ENCODE assay signal across 3 cellular contexts in the genomic region with DNA sequence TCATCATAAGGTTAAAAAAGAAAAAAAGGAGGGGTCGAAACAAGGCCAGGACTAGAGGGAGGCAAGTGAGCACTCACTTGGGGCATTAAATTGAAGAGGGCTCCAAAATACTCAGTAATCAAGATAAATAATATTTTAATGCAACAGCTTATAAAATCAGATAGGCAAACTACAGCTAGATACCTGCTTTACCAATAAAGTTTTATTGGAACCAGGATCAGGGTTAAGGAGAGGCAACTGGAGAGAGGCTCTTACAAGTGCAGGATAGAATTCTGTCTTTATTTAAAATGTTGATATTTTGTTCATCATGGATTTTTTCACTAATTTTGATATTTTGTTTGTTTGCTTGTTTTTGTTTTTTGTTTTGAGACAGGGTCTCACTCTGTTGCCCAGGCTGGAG.
TF ChIP-seq lines count a peak whose summit lies in the region.

No MANE protein-coding gene starts in this region.

TF ChIP-seq in GM12878, 131 proteins besides CTCF, POLR2A, EP300 and RAD21:
- TF ChIP-seq, protein P1, sequence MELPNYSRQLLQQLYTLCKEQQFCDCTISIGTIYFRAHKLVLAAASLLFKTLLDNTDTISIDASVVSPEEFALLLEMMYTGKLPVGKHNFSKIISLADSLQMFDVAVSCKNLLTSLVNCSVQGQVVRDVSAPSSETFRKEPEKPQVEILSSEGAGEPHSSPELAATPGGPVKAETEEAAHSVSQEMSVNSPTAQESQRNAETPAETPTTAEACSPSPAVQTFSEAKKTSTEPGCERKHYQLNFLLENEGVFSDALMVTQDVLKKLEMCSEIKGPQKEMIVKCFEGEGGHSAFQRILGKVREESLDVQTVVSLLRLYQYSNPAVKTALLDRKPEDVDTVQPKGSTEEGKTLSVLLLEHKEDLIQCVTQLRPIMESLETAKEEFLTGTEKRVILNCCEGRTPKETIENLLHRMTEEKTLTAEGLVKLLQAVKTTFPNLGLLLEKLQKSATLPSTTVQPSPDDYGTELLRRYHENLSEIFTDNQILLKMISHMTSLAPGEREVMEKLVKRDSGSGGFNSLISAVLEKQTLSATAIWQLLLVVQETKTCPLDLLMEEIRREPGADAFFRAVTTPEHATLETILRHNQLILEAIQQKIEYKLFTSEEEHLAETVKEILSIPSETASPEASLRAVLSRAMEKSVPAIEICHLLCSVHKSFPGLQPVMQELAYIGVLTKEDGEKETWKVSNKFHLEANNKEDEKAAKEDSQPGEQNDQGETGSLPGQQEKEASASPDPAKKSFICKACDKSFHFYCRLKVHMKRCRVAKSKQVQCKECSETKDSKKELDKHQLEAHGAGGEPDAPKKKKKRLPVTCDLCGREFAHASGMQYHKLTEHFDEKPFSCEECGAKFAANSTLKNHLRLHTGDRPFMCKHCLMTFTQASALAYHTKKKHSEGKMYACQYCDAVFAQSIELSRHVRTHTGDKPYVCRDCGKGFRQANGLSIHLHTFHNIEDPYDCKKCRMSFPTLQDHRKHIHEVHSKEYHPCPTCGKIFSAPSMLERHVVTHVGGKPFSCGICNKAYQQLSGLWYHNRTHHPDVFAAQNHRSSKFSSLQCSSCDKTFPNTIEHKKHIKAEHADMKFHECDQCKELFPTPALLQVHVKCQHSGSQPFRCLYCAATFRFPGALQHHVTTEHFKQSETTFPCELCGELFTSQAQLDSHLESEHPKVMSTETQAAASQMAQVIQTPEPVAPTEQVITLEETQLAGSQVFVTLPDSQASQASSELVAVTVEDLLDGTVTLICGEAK (IDR thresholded peaks at IDR 0.05; ENCODE audit: borderline replicate concordance) = peak; percentile 54
- TF ChIP-seq, protein P2, sequence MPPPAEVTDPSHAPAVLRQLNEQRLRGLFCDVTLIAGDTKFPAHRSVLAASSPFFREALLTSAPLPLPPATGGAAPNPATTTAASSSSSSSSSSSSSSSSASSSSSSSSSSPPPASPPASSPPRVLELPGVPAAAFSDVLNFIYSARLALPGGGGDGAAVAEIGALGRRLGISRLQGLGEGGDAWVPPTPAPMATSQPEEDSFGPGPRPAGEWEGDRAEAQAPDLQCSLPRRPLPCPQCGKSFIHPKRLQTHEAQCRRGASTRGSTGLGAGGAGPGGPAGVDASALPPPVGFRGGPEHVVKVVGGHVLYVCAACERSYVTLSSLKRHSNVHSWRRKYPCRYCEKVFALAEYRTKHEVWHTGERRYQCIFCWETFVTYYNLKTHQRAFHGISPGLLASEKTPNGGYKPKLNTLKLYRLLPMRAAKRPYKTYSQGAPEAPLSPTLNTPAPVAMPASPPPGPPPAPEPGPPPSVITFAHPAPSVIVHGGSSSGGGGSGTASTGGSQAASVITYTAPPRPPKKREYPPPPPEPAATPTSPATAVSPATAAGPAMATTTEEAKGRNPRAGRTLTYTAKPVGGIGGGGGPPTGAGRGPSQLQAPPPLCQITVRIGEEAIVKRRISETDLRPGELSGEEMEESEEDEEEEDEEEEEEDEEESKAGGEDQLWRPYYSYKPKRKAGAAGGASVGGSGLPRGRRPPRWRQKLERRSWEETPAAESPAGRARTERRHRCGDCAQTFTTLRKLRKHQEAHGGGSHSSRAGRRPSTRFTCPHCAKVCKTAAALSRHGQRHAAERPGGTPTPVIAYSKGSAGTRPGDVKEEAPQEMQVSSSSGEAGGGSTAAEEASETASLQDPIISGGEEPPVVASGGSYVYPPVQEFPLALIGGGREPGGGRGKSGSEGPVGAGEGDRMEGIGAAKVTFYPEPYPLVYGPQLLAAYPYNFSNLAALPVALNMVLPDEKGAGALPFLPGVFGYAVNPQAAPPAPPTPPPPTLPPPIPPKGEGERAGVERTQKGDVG (CRISPR knock-in tag; IDR thresholded peaks at IDR 0.05) = no peak

TF ChIP-seq in K562, 482 proteins besides CTCF, POLR2A, EP300 and RAD21:
- TF ChIP-seq STAT5A (IDR thresholded peaks at IDR 0.05; ENCODE audit: borderline replicate concordance, low read length) (no peak), ZNF175 (CRISPR knock-in tag; IDR thresholded peaks at IDR 0.05; ENCODE audit: low read depth) (no peak)
- TF ChIP-seq, protein P1 (IDR thresholded peaks at IDR 0.05) = peak; percentile 92
- TF ChIP-seq, protein P1 (CRISPR knock-in tag; IDR thresholded peaks at IDR 0.05) = peak; percentile 60; the same call in 1 of the 2 replicates

TF ChIP-seq in GM12891, 5 proteins besides CTCF, POLR2A, EP300 and RAD21:
- no peak for TF ChIP-seq PAX5 (IDR thresholded peaks at IDR 0.05; ENCODE audit: insufficient read depth, low read length, severe bottlenecking)
- TF ChIP-seq POLR2AphosphoS5 (IDR thresholded peaks at IDR 0.05; ENCODE audit: low read depth, low read length) = no peak
- TF ChIP-seq TAF1 (IDR thresholded peaks at IDR 0.05; ENCODE audit: low read depth, low read length) = no peak
- TF ChIP-seq SPI1 (IDR thresholded peaks at IDR 0.05; ENCODE audit: low read depth, low read length) = no peak
- no peak for TF ChIP-seq POU2F2 (IDR thresholded peaks at IDR 0.05; ENCODE audit: low read depth, low read length)
